Comparison of ENCODE assay signal across 24 cellular contexts in the genomic region with DNA sequence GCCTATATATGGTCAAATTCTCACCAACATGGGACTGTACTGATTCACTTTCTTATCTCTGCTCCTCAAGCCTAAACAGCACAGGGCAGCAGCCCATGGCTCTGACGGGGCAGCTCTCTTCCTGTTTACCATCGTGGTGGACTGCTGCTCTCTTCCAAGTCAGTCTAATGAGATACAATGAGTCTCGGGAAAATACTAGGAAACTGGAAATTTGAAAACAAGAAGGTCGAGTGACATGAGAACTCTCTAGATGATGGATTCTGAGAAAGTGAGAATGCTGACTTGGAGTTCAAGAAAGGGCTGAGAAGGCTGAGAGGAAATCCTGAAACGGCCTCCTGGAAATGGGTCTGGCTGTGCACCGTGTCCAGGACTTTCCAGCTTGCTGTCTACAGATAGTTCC.
DNase-seq lines count a peak whose midpoint lies in the region; ATAC-seq and TF ChIP-seq lines count a peak whose summit lies in the region.
"Had no signal": no experiment of that assay in that cellular context is flagged by ENCODE, and none has a peak within 500 bp of the region (broad histone marks: within the 10 kb centered on the region; RNA-seq: fewer than 3 reads in every experiment).

No MANE protein-coding gene starts in this region.

- ATAC-seq in left lobe of liver (peak; percentile 76), GM21717 (IDR thresholded peaks at IDR 0.05; ENCODE audit: unreplicated experiment) (no peak), HG02973 (IDR thresholded peaks at IDR 0.05; ENCODE audit: unreplicated experiment) (no peak)
- ATAC-seq: gastroesophageal sphincter, T-cell had no signal

- no peak overlapping the region for H3K4me3 ChIP-seq in coronary artery
- H3K4me3 ChIP-seq: BLaER1, gastroesophageal sphincter, SJSA1 had no signal

- no peak for TF ChIP-seq CTCF in coronary artery (IDR thresholded peaks at IDR 0.05)

- peak; percentile 8 for DNase-seq in NCI-H226
- DNase-seq in dermis blood vessel endothelial cell, result peak; percentile 29
- no peak for DNase-seq in left lobe of liver (ENCODE audit: low spot score)
- DNase-seq in pulmonary artery endothelial cell (ENCODE audit: low read depth, low spot score), result peak; percentile 81
- no peak for DNase-seq in coronary artery (ENCODE audit: low spot score)
- DNase-seq in HUDEP-2 (lab: John Stamatoyannopoulos, UW; ENCODE audit: unreplicated experiment in 76 of 76), result no peak
- DNase-seq: activated CD4-positive, alpha-beta memory T cell treated with anti-CD3 and anti-CD28 coated beads for 36 hours; activated CD4-positive, CD25-positive, alpha-beta regulatory T cell treated with anti-CD3 and anti-CD28 coated beads, Interleukin-2, amount 50 U/mL, for 72 hours; activated CD8-positive, alpha-beta memory T cell treated with anti-CD3 and anti-CD28 coated beads, Interleukin-2, amount 50 U/mL, for 4 hours; activated naive CD4-positive, alpha-beta T cell treated with anti-CD3 and anti-CD28 coated beads, Interleukin-2, amount 10 ng/mL, durations not matched to agents 7 days and 5 days; amygdala; DMS53; effector memory CD4-positive, alpha-beta T cell; NCI-H1417 treated with DMSO at 0.1 percent for 48 hours; NCI-H748 treated with DMSO at 0.1 percent for 48 hours; small intestine; stimulated activated CD4-positive, alpha-beta T cell treated with anti-CD3 and anti-CD28 coated beads, Interleukin-2, amount 100 ng/mL, for 24 hours; T-cell; trophoblast cell had no signal

- no peak overlapping the region for H3K27ac ChIP-seq in coronary artery
- H3K27ac ChIP-seq: BLaER1, SJSA1 had no signal

Comparison
In these comparisons a context has a peak if more than half of its experiments do, and no peak if none do; other contexts are left out.
1. DNase-seq: peak in NCI-H226 (single experiment), dermis blood vessel endothelial cell (single experiment) and pulmonary artery endothelial cell (single experiment); none in left lobe of liver (single experiment), coronary artery (single experiment) and HUDEP-2 (0 of 76).